Comparison of ENCODE assay signal across 8 cellular contexts in genomic region chr3:132722165-132723023, GRCh38. TPM values are rescaled to one million over a fixed set of nuclear protein-coding genes. Genes with fewer than 3 reads are reported as not detected.
DNase-seq lines count a peak whose midpoint lies in the region; FAIRE-seq and TF ChIP-seq lines count a peak whose summit lies in the region.

NPHP3 (minus strand) TSS chr3:132722409; CDS start chr3:132722355, 54 bp downstream.

- DNase-seq in EL = peak; percentile 97
- DNase-seq in H54 (ENCODE audit: insufficient read length, low spot score) = peak; percentile 88
- peak; percentile 81 to 83 for DNase-seq in SHP77 (lab: John Stamatoyannopoulos, UW)
- DNase-seq in activated effector memory CD4-positive, alpha-beta T cell treated with Interleukin-2 at 50 U/mL for 16 hours = peak; percentile 91
- DNase-seq in fibroblast of pulmonary artery (ENCODE audit: low read depth) = peak; percentile 98
- peak; percentile 99 for DNase-seq in nephron progenitor cell
- peak; percentile 98 for DNase-seq in stomach

- peaks cover 16% of the 10 kb centered on the region for H4K20me1 ChIP-seq in Loucy (ENCODE audit: insufficient read depth, low read length, poor library complexity, severe bottlenecking)

- H3K4me3 ChIP-seq in Loucy (ENCODE audit: low read length, poor library complexity, severe bottlenecking) (peak within 1 kb of the TSS; percentile 95), fibroblast of pulmonary artery (replicated peaks; ENCODE audit: low read depth, low read length) (peak within 1 kb of the TSS; percentile 78), stomach (peak within 1 kb of the TSS; percentile 88 to 95 (median 94))

- H3K27ac ChIP-seq in stomach = peak within 1 kb of the TSS; percentile 94 to 100 (median 98)

- H3K36me3 Mint-ChIP-seq in nephron progenitor cell (ENCODE audit: low read depth) = peaks cover 25% of the 10 kb centered on the region

- H3K9me2 ChIP-seq in Loucy (replicated peaks; ENCODE audit: low read depth, low read length) = no peaks in the 10 kb centered on the region

- H3K27me3 Mint-ChIP-seq in nephron progenitor cell (ENCODE audit: low read depth, poor library complexity) = no peaks in the 10 kb centered on the region

- peak within 1 kb of the TSS; percentile 98 for H3K27ac Mint-ChIP-seq in nephron progenitor cell

- no peaks in the 10 kb centered on the region for H3F3A ChIP-seq in Loucy (ENCODE audit: low read depth)

- H3K9me3 ChIP-seq in Loucy (ENCODE audit: insufficient read depth, low read depth, low read length) (no peaks in the 10 kb centered on the region), stomach (no peaks in the 10 kb centered on the region)

- FAIRE-seq in H54 (lab: Jason Lieb, UNC) = no peak

- H3K4me1 ChIP-seq in Loucy (ENCODE audit: insufficient read depth, low read length, poor library complexity, severe bottlenecking) (peaks cover 33% of the 10 kb centered on the region), stomach (peaks cover 20 to 51% (median 34%) of the 10 kb centered on the region in 4 donors)

- peaks cover 37% of the 10 kb centered on the region for H3K4me1 Mint-ChIP-seq in nephron progenitor cell

- H3K27me3 ChIP-seq in Loucy (ENCODE audit: insufficient read depth, low read length, poor library complexity, severe bottlenecking) (no peaks in the 10 kb centered on the region), stomach (no peaks in the 10 kb centered on the region)

- intact Hi-C loops in stomach (cut with DNase I; ENCODE audit: low total_unique reads) = loop anchor here (10.0 kb wide), 1 partner anchor 702 kb away; no protein-coding TSS in a partner anchor

- H3K9me3 Mint-ChIP-seq in nephron progenitor cell = no peaks in the 10 kb centered on the region

- peaks cover 24% of the 10 kb centered on the region for H3K79me2 ChIP-seq in Loucy (ENCODE audit: insufficient read depth, low read length)

- H2AFZ ChIP-seq in Loucy (ENCODE audit: low read length) = peak within 1 kb of the TSS; percentile 95

- TF ChIP-seq POLR2A in H54 (IDR thresholded peaks at IDR 0.05; ENCODE audit: low read depth, low read length) = peak; percentile 93
- peak in 2 of 4 donors; percentile 11 to 49 for TF ChIP-seq POLR2A in stomach (IDR thresholded peaks at IDR 0.05)

- no peak for TF ChIP-seq CTCF in Loucy (conservative IDR thresholded peaks at IDR 0.05; ENCODE audit: low read length)
- TF ChIP-seq CTCF in fibroblast of pulmonary artery (IDR thresholded peaks at IDR 0.05; ENCODE audit: low read length, missing control alignments) = no peak
- no peak for TF ChIP-seq CTCF in nephron progenitor cell (IDR thresholded peaks at IDR 0.05)
- no peak for TF ChIP-seq CTCF in stomach (IDR thresholded peaks at IDR 0.05)

- 0 to 4% (median 2%) methylated on average over 10 to 90 of the region's 96 CpGs for WGBS in stomach, 5 donors

- peak within 1 kb of the TSS; percentile 99 for H3K4me2 ChIP-seq in Loucy (ENCODE audit: low read depth, low read length, poor library complexity, severe bottlenecking)

- no peak for TF ChIP-seq EP300 in stomach (IDR thresholded peaks at IDR 0.05)

- H3K36me3 ChIP-seq in Loucy (ENCODE audit: insufficient read depth, low read length) = no peaks in the 10 kb centered on the region
- H3K36me3 ChIP-seq in stomach = peaks cover 0 to 15% (median 14%) of the 10 kb centered on the region in 4 donors

- peak within 1 kb of the TSS; percentile 85 for H3K9ac ChIP-seq in Loucy (ENCODE audit: low read depth, low read length, poor library complexity, severe bottlenecking)

- peak within 1 kb of the TSS; percentile 92 for H3K4me3 Mint-ChIP-seq in nephron progenitor cell

RNA-seq across cellular contexts. Expression of gene NPHP3, which starts in this region (rescaled TPM):
- total RNA-seq in stomach = 100 to 1,000 TPM in 1 of 5 donors, 10 to 100 TPM in 4; 19.3 to 213 (median 78.1) TPM
- 1 to 10 TPM; 3.9 to 5.8 (median 5.2) TPM for polyA plus RNA-seq in stomach

Comparison
In these comparisons a context has a peak if more than half of its experiments do, and no peak if none do; other contexts are left out.
1. Peak in every context shown above with its lines: DNase-seq, H3K4me3 ChIP-seq and H3K27ac ChIP-seq.